Comparison of ENCODE assay signal across 24 cellular contexts in the genomic region with DNA sequence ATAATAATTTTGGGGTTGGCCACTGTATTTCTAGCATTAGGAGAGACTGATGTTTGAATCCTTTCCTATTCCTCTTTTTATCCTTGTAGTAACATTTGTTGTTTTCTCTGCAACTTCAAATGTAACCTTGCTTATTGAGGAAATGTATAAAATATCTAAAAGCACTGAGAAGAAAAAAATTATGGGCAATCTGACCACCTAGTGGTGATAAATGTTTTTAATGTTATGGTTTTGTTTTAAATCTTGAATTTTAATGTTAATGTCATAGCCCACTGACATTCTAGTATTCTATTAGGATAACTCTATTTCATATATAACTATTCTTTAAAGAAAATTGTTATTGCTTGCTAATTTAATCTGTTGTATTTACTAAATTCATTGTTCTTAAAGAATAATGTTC.
"Had no signal": no experiment of that assay in that cellular context is flagged by ENCODE, and none has a peak within 500 bp of the region (broad histone marks: within the 10 kb centered on the region; RNA-seq: fewer than 3 reads in every experiment).

No MANE protein-coding gene starts in this region.

- H3K36me3 ChIP-seq: brain microvascular endothelial cell, pancreas, sigmoid colon, tibial artery, uterus had no signal

- H3K9me3 ChIP-seq: mucosa of descending colon, pancreas, sigmoid colon, tibial artery, uterus had no signal

- H3K27me3 ChIP-seq: brain microvascular endothelial cell, hepatocyte, pancreas, sigmoid colon, tibial artery, uterus had no signal

- DNase-seq: activated CD4-positive, alpha-beta memory T cell treated with anti-CD3 and anti-CD28 coated beads for 36 hours; activated CD4-positive, alpha-beta T cell treated with anti-CD3 and anti-CD28 coated beads for 4 hours; activated naive CD4-positive, alpha-beta T cell treated with anti-CD3 and anti-CD28 coated beads for 36 hours; activated T-cell treated with anti-CD3 and anti-CD28 coated beads, Interleukin-2, amount 50 U/mL, for 24 hours; brain microvascular endothelial cell; effector CD4-positive, alpha-beta T cell; foreskin fibroblast; mucosa of descending colon; naive B cell; pancreas; sigmoid colon; stimulated activated CD4-positive, alpha-beta T cell treated with anti-CD3 and anti-CD28 coated beads, Interleukin-12 subunit alpha, Interleukin-12 subunit beta, amount 100 ng/mL, for 4 hours; stimulated activated CD4-positive, alpha-beta T cell treated with anti-CD3 and anti-CD28 coated beads, Interleukin-1b, Interleukin-23, amount 100 ng/mL, for 48 hours; stimulated activated CD8-positive, alpha-beta memory T cell treated with anti-CD3 and anti-CD28 coated beads, Interleukin-4, amount 100 ng/mL, for 48 hours; stimulated activated naive CD8-positive, alpha-beta T cell treated with anti-CD3 and anti-CD28 coated beads, Interleukin-15, Interleukin-2, amounts not matched to agents 100 U/mL and 50 U/mL, for 24 hours; substantia nigra; SW 1271; T-helper 2 cell; tibial artery; uterus had no signal

- H3K79me2 ChIP-seq: hepatocyte had no signal

- ATAC-seq: esophagus mucosa; mucosa of descending colon; pancreas; stimulated activated naive CD8-positive, alpha-beta T cell treated with anti-CD3 and anti-CD28 coated beads, Interleukin-15, Interleukin-2, amounts not matched to agents 100 U/mL and 50 U/mL, for 24 hours; WTC11 had no signal

- H3K4me1 ChIP-seq: pancreas, tibial artery, uterus had no signal

- FAIRE-seq: pancreas, TTC549 had no signal

- H3K4me2 ChIP-seq: hepatocyte had no signal

- H2AFZ ChIP-seq: hepatocyte had no signal

- H3K27ac ChIP-seq: brain microvascular endothelial cell, hepatocyte, pancreas, sigmoid colon, tibial artery, uterus had no signal

- H3K4me3 ChIP-seq: hepatocyte, mucosa of descending colon, pancreas, sigmoid colon, tibial artery, uterus had no signal
